8 cellular contexts compared by ENCODE assay signal in genomic region chr10:132904169-132904813, GRCh38. TPM values are rescaled to one million over a fixed set of nuclear protein-coding genes. Genes with fewer than 3 reads are reported as not detected.
A peak's percentile ranks its signal among the peaks of the same experiment; 100 is the strongest.
DNase-seq lines count a peak whose midpoint lies in the region; ATAC-seq and TF ChIP-seq lines count a peak whose summit lies in the region.

No MANE protein-coding gene starts in this region.

- H3K4me3 ChIP-seq in heart right ventricle (no peak overlapping the region), spleen (no peak overlapping the region)

- H3K9me3 ChIP-seq in heart right ventricle = peaks cover 0 to 29% (median 2%) of the 10 kb centered on the region in 11 donors
- H3K9me3 ChIP-seq in spleen = peaks cover 0 to 25% (median 4%) of the 10 kb centered on the region in 8 donors

- TF ChIP-seq POLR2A in spleen (IDR thresholded peaks at IDR 0.05) = no peak

- ATAC-seq in heart right ventricle (peak in 2 of 8 donors; percentile 29 to 34), HG03139 (IDR thresholded peaks at IDR 0.05; ENCODE audit: unreplicated experiment) (no peak)

- peak; percentile 39 for DNase-seq in activated naive CD4-positive, alpha-beta T cell treated with Interleukin-2 at 50 U/mL for 16 hours
- no peak for DNase-seq in activated naive CD4-positive, alpha-beta T cell (lab: John Stamatoyannopoulos, UW)
- DNase-seq in NCI-H1092 (lab: John Stamatoyannopoulos, UW) (peak; percentile 20), heart right ventricle (peak in 1 of 2 donors; percentile 6), spleen (peak; percentile 77), NCI-H1048 (lab: John Stamatoyannopoulos, UW) (no peak)
- no peak for DNase-seq in activated T-helper 2 cell treated with anti-CD3 and anti-CD28 coated beads, Interferon-gamma antibody, Interleukin-2, Interleukin-4, amounts not matched to agents 10 μg/mL and 5 μg/mL and 100 μg/mL, durations not matched to agents 14 hours and 24 hours and 36 hours (ENCODE audit: low spot score)

- no peaks in the 10 kb centered on the region for H3K36me3 Mint-ChIP-seq in activated T-helper 2 cell treated with anti-CD3 and anti-CD28 coated beads, Interferon-gamma antibody, Interleukin-2, Interleukin-4, amounts not matched to agents 10 μg/mL and 5 μg/mL and 100 μg/mL, durations not matched to agents 14 hours and 24 hours and 36 hours (ENCODE audit: low read depth)

- H3K4me3 Mint-ChIP-seq in activated T-helper 2 cell treated with anti-CD3 and anti-CD28 coated beads, Interferon-gamma antibody, Interleukin-2, Interleukin-4, amounts not matched to agents 10 μg/mL and 5 μg/mL and 100 μg/mL, durations not matched to agents 14 hours and 24 hours and 36 hours (ENCODE audit: low read depth) = no peak overlapping the region

- peaks cover 0 to 15% (median 0%) of the 10 kb centered on the region in 7 donors for H3K27me3 ChIP-seq in heart right ventricle
- peaks cover 0 to 51% (median 0%) of the 10 kb centered on the region in 7 donors for H3K27me3 ChIP-seq in spleen (replicated peaks in 1 of 7)

- WGBS in heart right ventricle, 2 donors = 31 to 32% methylated on average over 15 of the region's 15 CpGs
- 25 to 32% (median 28%) methylated on average over 14 to 15 of the region's 15 CpGs for WGBS in spleen, 5 donors

- H3K27ac ChIP-seq in heart right ventricle (no peak overlapping the region), spleen (no peak overlapping the region)

- H3K27me3 Mint-ChIP-seq in activated T-helper 2 cell treated with anti-CD3 and anti-CD28 coated beads, Interferon-gamma antibody, Interleukin-2, Interleukin-4, amounts not matched to agents 10 μg/mL and 5 μg/mL and 100 μg/mL, durations not matched to agents 14 hours and 24 hours and 36 hours (ENCODE audit: low read depth) = no peaks in the 10 kb centered on the region

- intact Hi-C loops in activated T-helper 2 cell treated with anti-CD3 and anti-CD28 coated beads, Interferon-gamma antibody, Interleukin-2, Interleukin-4, amounts not matched to agents 10 μg/mL and 5 μg/mL and 100 μg/mL, durations not matched to agents 14 hours and 24 hours and 36 hours (cut with micrococcal nuclease) = loop anchor here (10.0 kb wide), 1 partner anchor 221 kb away; no protein-coding TSS in a partner anchor
- intact Hi-C loops in heart right ventricle (cut with DNase I) (no loop called here), spleen (cut with DNase I; ENCODE audit: low total_unique reads) (no loop called here)

- peak; percentile 44 to 83 (median 68) for TF ChIP-seq CTCF in heart right ventricle (IDR thresholded peaks at IDR 0.05)
- peak; percentile 23 to 78 (median 62) for TF ChIP-seq CTCF in spleen (IDR thresholded peaks at IDR 0.05 in 8 of 11, conservative IDR thresholded peaks at IDR 0.05 in 3 of 11)

- H3K9me3 Mint-ChIP-seq in activated T-helper 2 cell treated with anti-CD3 and anti-CD28 coated beads, Interferon-gamma antibody, Interleukin-2, Interleukin-4, amounts not matched to agents 10 μg/mL and 5 μg/mL and 100 μg/mL, durations not matched to agents 14 hours and 24 hours and 36 hours = no peaks in the 10 kb centered on the region

- H3K4me1 Mint-ChIP-seq in activated T-helper 2 cell treated with anti-CD3 and anti-CD28 coated beads, Interferon-gamma antibody, Interleukin-2, Interleukin-4, amounts not matched to agents 10 μg/mL and 5 μg/mL and 100 μg/mL, durations not matched to agents 14 hours and 24 hours and 36 hours (ENCODE audit: low read depth) = peaks cover 10% of the 10 kb centered on the region

- peak overlapping the region; percentile 4 for H3K27ac Mint-ChIP-seq in activated T-helper 2 cell treated with anti-CD3 and anti-CD28 coated beads, Interferon-gamma antibody, Interleukin-2, Interleukin-4, amounts not matched to agents 10 μg/mL and 5 μg/mL and 100 μg/mL, durations not matched to agents 14 hours and 24 hours and 36 hours

- H3K36me3 ChIP-seq in heart right ventricle (no peaks in the 10 kb centered on the region), spleen (no peaks in the 10 kb centered on the region)

- no peaks in the 10 kb centered on the region for H3K4me1 ChIP-seq in heart right ventricle
- peaks cover 0 to 5% (median 0%) of the 10 kb centered on the region in 6 donors for H3K4me1 ChIP-seq in spleen

RNA-seq across cellular contexts. Expression of gene CFAP46, which starts 38.1 kb away (rescaled TPM):
- not detected in 2 replicates for total RNA-seq in activated T-helper 2 cell treated with anti-CD3 and anti-CD28 coated beads, Interferon-gamma antibody, Interleukin-2, Interleukin-4, amounts not matched to agents 10 μg/mL and 5 μg/mL and 100 μg/mL, durations not matched to agents 14 hours and 24 hours and 36 hours
- total RNA-seq in heart right ventricle = 1 to 10 TPM in 7 of 10 donors, under 1 TPM in 3; 0.61 to 1.9 (median 1.2) TPM
- polyA plus RNA-seq in heart right ventricle = under 1 TPM; 0.36 to 0.88 TPM
- 1 to 10 TPM in 1 of 7 donors, under 1 TPM in 5, not detected in 1; 0.09 to 1.1 (median 0.45) TPM for total RNA-seq in spleen
- under 1 TPM in 2 of 3 donors, not detected in 1; 0.03 to 0.08 TPM for polyA plus RNA-seq in spleen

Comparison
In these comparisons a context has a peak if more than half of its experiments do, and no peak if none do; other contexts are left out.
1. DNase-seq: peak in activated naive CD4-positive, alpha-beta T cell treated with Interleukin-2 at 50 U/mL for 16 hours (single experiment), NCI-H1092 (single experiment) and spleen (single experiment); none in activated naive CD4-positive, alpha-beta T cell (0 of 4), activated T-helper 2 cell treated with anti-CD3 and anti-CD28 coated beads, Interferon-gamma antibody, Interleukin-2, Interleukin-4, amounts not matched to agents 10 μg/mL and 5 μg/mL and 100 μg/mL, durations not matched to agents 14 hours and 24 hours and 36 hours (single experiment) and NCI-H1048 (single experiment).